Comparison of ENCODE assay signal across 2 cellular contexts in genomic region chr9:95757483-95757882, GRCh38.
TF ChIP-seq lines count a peak whose summit lies in the region.

No MANE protein-coding gene starts in this region.

TF ChIP-seq in H1, 55 proteins besides CTCF, POLR2A, EP300 and RAD21:
- TF ChIP-seq TBP (IDR thresholded peaks at IDR 0.05; ENCODE audit: low read depth, low read length) = no peak
- no peak for TF ChIP-seq JUND (IDR thresholded peaks at IDR 0.05; ENCODE audit: low read length)
- no peak for TF ChIP-seq KDM4A (IDR thresholded peaks at IDR 0.05; ENCODE audit: low read depth, low read length, severe bottlenecking)
- TF ChIP-seq PHF8 (conservative IDR thresholded peaks at IDR 0.05; ENCODE audit: low read depth, low read length) = no peak
- no peak for TF ChIP-seq RNF2 (IDR thresholded peaks at IDR 0.05; ENCODE audit: borderline replicate concordance, low read depth, low read length, missing control alignments, poor library complexity, severe bottlenecking)
- no peak for TF ChIP-seq CHD2 (IDR thresholded peaks at IDR 0.05; ENCODE audit: low read length)
- no peak for TF ChIP-seq SAP30 (IDR thresholded peaks at IDR 0.05; ENCODE audit: insufficient read depth, insufficient replicate concordance, low read length)
- no peak for TF ChIP-seq FOSL1 (IDR thresholded peaks at IDR 0.05; ENCODE audit: insufficient read depth, low read depth, low read length)
- TF ChIP-seq KDM1A (IDR thresholded peaks at IDR 0.05; ENCODE audit: borderline replicate concordance, low read length) = no peak

TF ChIP-seq in WTC11, 78 proteins besides CTCF, POLR2A, EP300 and RAD21:
- no peak for TF ChIP-seq ATF3 (CRISPR knock-in tag; conservative IDR thresholded peaks at IDR 0.05)
- TF ChIP-seq ZMAT4 (CRISPR knock-in tag; IDR thresholded peaks at IDR 0.05) = no peak
- no peak for TF ChIP-seq ESRRA (CRISPR knock-in tag; IDR thresholded peaks at IDR 0.05; ENCODE audit: borderline replicate concordance)
- TF ChIP-seq IRF1 (CRISPR knock-in tag; IDR thresholded peaks at IDR 0.05) = no peak
- TF ChIP-seq CDX4 (CRISPR knock-in tag; IDR thresholded peaks at IDR 0.05; ENCODE audit: borderline replicate concordance) = no peak
- TF ChIP-seq FOXP1 (CRISPR knock-in tag; IDR thresholded peaks at IDR 0.05; ENCODE audit: borderline replicate concordance) = no peak
- TF ChIP-seq FOXJ3 (CRISPR knock-in tag; IDR thresholded peaks at IDR 0.05; ENCODE audit: borderline replicate concordance) = no peak
- no peak for TF ChIP-seq ZNF512 (CRISPR knock-in tag; IDR thresholded peaks at IDR 0.05; ENCODE audit: borderline replicate concordance)
- TF ChIP-seq AR (CRISPR knock-in tag; IDR thresholded peaks at IDR 0.05) = no peak
- TF ChIP-seq NFATC4 (CRISPR knock-in tag; IDR thresholded peaks at IDR 0.05) = no peak
- no peak for TF ChIP-seq CREB1 (CRISPR knock-in tag; IDR thresholded peaks at IDR 0.05)
- TF ChIP-seq NR3C1 (CRISPR knock-in tag; conservative IDR thresholded peaks at IDR 0.05; ENCODE audit: low read depth) = no peak
- TF ChIP-seq JUN (CRISPR knock-in tag; IDR thresholded peaks at IDR 0.05) = no peak
- no peak for TF ChIP-seq RELA (CRISPR knock-in tag; IDR thresholded peaks at IDR 0.05; ENCODE audit: borderline replicate concordance)
